In the genomic region with DNA sequence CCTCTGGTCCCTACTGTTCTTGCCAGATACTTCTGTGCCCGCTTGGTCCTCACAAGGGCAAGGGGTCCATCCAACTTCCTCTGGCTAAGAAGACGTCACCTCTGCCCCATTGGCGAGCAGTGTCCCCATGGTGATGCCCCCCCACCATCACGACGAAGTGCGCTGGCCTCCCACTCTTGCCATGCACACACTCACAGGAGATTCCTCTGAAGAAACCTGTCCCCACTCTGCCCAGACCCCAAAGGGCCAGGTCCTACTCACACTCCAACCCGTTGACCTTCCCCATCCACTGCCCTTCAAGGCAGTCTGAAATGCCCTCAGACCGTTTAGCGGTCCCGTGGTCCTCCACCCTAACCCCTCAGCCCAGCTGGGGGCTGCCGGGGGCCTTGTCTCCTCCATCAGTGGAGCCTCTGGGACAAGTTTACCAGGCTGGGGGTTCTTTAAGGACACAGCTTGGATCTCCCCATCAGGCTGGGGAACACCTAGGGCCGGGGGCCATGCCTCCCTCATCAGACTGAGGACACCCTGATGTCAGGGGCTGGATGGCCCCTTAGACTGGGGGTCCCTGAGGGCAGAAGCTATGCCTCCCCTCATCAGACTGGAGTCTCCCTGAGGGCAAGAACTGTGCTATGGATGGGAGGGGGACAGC, we compare ENCODE assay signal across 1 cellular context.
TF ChIP-seq lines count a peak whose summit lies in the region.

No MANE protein-coding gene starts in this region.

TF ChIP-seq in IMR-90, 13 proteins besides CTCF, POLR2A, EP300 and RAD21 (continued from another document):
- TF ChIP-seq NFE2L2 (IDR thresholded peaks at IDR 0.05; ENCODE audit: low read depth, low read length): no peak
- TF ChIP-seq RFX5 (IDR thresholded peaks at IDR 0.05; ENCODE audit: low read depth, low read length): no peak
- no peak for TF ChIP-seq SMC3 (IDR thresholded peaks at IDR 0.05; ENCODE audit: low read depth, low read length)
- TF ChIP-seq BHLHE40 (IDR thresholded peaks at IDR 0.05; ENCODE audit: low read depth, low read length): no peak
- TF ChIP-seq, protein P1, sequence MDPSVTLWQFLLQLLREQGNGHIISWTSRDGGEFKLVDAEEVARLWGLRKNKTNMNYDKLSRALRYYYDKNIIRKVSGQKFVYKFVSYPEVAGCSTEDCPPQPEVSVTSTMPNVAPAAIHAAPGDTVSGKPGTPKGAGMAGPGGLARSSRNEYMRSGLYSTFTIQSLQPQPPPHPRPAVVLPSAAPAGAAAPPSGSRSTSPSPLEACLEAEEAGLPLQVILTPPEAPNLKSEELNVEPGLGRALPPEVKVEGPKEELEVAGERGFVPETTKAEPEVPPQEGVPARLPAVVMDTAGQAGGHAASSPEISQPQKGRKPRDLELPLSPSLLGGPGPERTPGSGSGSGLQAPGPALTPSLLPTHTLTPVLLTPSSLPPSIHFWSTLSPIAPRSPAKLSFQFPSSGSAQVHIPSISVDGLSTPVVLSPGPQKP (IDR thresholded peaks at IDR 0.05; ENCODE audit: borderline replicate concordance, low read depth, low read length): no peak
- TF ChIP-seq, protein P2, sequence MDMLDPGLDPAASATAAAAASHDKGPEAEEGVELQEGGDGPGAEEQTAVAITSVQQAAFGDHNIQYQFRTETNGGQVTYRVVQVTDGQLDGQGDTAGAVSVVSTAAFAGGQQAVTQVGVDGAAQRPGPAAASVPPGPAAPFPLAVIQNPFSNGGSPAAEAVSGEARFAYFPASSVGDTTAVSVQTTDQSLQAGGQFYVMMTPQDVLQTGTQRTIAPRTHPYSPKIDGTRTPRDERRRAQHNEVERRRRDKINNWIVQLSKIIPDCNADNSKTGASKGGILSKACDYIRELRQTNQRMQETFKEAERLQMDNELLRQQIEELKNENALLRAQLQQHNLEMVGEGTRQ (IDR thresholded peaks at IDR 0.05; ENCODE audit: low read depth, low read length): no peak
- TF ChIP-seq CEBPB (IDR thresholded peaks at IDR 0.05; ENCODE audit: low read depth, low read length): no peak
- TF ChIP-seq FOS (IDR thresholded peaks at IDR 0.05; ENCODE audit: low read depth, low read length): no peak
